In the genomic region with DNA sequence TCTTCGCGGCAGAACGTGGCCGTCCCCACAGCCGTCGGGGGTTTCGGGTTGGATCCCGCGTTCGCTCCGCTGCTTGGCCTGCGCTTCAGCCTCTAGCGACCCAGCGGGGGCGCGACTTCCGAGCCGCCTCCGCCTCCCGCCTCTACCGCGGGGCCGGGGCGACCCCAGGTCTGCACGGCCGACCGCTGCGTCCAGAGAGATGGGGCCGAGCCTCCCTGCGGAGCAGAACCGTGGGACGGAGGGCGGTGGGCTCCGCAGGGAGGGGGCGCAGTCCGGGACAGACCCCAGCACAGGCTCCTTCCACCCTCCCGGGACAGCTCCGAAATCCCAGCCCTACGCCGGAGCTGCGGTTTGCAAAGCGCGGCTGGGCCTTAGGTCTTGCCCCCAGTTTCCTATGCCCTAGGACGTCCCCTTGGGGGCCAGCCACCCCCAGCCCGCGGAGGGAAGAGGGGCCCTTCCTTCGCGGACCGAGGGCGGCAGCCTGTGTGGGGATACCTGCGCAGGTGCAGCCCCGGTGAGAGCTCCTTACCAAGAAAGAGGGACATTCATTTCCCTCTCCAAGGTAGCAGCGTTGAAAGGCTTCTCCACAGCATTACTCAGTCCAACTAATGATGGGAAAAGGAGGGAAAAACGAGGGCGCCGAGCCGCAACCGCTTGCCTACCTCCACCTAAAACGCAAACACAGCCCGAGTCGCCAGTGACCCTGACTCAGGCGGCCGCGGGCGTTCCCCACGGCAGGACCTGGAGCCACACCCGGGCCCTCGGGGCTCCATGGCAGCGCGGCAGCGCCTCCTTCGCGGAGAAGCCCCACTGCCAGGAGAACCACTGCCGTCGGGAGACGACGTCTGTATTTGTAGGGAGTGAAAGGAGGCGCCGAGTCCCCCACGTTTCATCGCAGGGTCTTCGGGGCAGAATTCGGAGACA, we compare ENCODE assay signal across 17 cellular contexts.
DNase-seq lines count a peak whose midpoint lies in the region; ATAC-seq and TF ChIP-seq lines count a peak whose summit lies in the region.
"Had no signal": no experiment of that assay in that cellular context is flagged by ENCODE, and none has a peak within 500 bp of the region (broad histone marks: within the 10 kb centered on the region; RNA-seq: fewer than 3 reads in every experiment).

No MANE protein-coding gene starts in this region.

- no peaks in the 10 kb centered on the region for H3K9me3 Mint-ChIP-seq in dendritic cell treated with granulocyte-macrophage colony-stimulating factor and Interleukin-4, amounts not matched to agents 40 ng/mL and 50 ng/mL, for 4 days
- peaks cover 6 to 21% of the 10 kb centered on the region in 2 donors for H3K9me3 Mint-ChIP-seq in activated naive CD4-positive, alpha-beta T cell treated with anti-CD3 and anti-CD28 coated beads, Interleukin-2, amount 50 U/mL, for 72 hours

- ATAC-seq in upper lobe of right lung: peak; percentile 30
- no peak for ATAC-seq in HG03159 (IDR thresholded peaks at IDR 0.05; ENCODE audit: unreplicated experiment)
- no peak for ATAC-seq in activated naive CD4-positive, alpha-beta T cell treated with anti-CD3 and anti-CD28 coated beads, Interleukin-2, amount 50 U/mL, for 72 hours
- ATAC-seq: CD8-positive, alpha-beta T cell; HCT116 had no signal

- no peaks in the 10 kb centered on the region for H3K36me3 ChIP-seq in upper lobe of right lung
- no peaks in the 10 kb centered on the region for H3K36me3 ChIP-seq in ascending aorta
- H3K36me3 ChIP-seq: SJSA1 had no signal

- H3K36me3 Mint-ChIP-seq in dendritic cell treated with granulocyte-macrophage colony-stimulating factor and Interleukin-4, amounts not matched to agents 40 ng/mL and 50 ng/mL, for 4 days (ENCODE audit: low read depth): no peaks in the 10 kb centered on the region
- peaks cover 12 to 46% of the 10 kb centered on the region in 2 donors for H3K36me3 Mint-ChIP-seq in activated naive CD4-positive, alpha-beta T cell treated with anti-CD3 and anti-CD28 coated beads, Interleukin-2, amount 50 U/mL, for 72 hours
- H3K36me3 Mint-ChIP-seq: CD8-positive, alpha-beta T cell had no signal

- H3K27ac Mint-ChIP-seq in dendritic cell treated with granulocyte-macrophage colony-stimulating factor and Interleukin-4, amounts not matched to agents 40 ng/mL and 50 ng/mL, for 4 days: no peak overlapping the region
- H3K27ac Mint-ChIP-seq in activated naive CD4-positive, alpha-beta T cell treated with anti-CD3 and anti-CD28 coated beads, Interleukin-2, amount 50 U/mL, for 72 hours: no peak overlapping the region
- H3K27ac Mint-ChIP-seq: B cell; CD8-positive, alpha-beta T cell had no signal

- in situ Hi-C loops in GM13977 (cut with MboI; ENCODE audit: low pct_unique_long_range_greater_than_20kb, low sequenced_read_pairs, unreplicated experiment): no loop called here

- peak overlapping the region; percentile 25 for H3K4me3 Mint-ChIP-seq in dendritic cell treated with granulocyte-macrophage colony-stimulating factor and Interleukin-4, amounts not matched to agents 40 ng/mL and 50 ng/mL, for 4 days
- H3K4me3 Mint-ChIP-seq: B cell; CD8-positive, alpha-beta T cell had no signal

- H3K9me3 ChIP-seq in upper lobe of right lung (peaks cover 4% of the 10 kb centered on the region), ascending aorta (peaks cover 0 to 4% of the 10 kb centered on the region in 2 donors)

- intact Hi-C loops in dendritic cell treated with granulocyte-macrophage colony-stimulating factor and Interleukin-4, amounts not matched to agents 40 ng/mL and 50 ng/mL, for 4 days (cut with micrococcal nuclease): no loop called here
- intact Hi-C loops in upper lobe of right lung (cut with DNase I): no loop called here
- intact Hi-C loops in ascending aorta (cut with DNase I): no loop called here

- H3K27me3 Mint-ChIP-seq in dendritic cell treated with granulocyte-macrophage colony-stimulating factor and Interleukin-4, amounts not matched to agents 40 ng/mL and 50 ng/mL, for 4 days: peaks cover 44% of the 10 kb centered on the region

- H3K4me1 ChIP-seq in upper lobe of right lung (no peaks in the 10 kb centered on the region), ascending aorta (no peaks in the 10 kb centered on the region)
- H3K4me1 ChIP-seq: SJSA1 had no signal

- TF ChIP-seq CTCF in GM13977 (IDR thresholded peaks at IDR 0.05; ENCODE audit: extremely low read depth, insufficient read depth, missing control alignments): no peak
- TF ChIP-seq CTCF in upper lobe of right lung (IDR thresholded peaks at IDR 0.05): no peak
- TF ChIP-seq CTCF in ascending aorta (IDR thresholded peaks at IDR 0.05): no peak

- peaks cover 5% of the 10 kb centered on the region for H3K4me1 Mint-ChIP-seq in dendritic cell treated with granulocyte-macrophage colony-stimulating factor and Interleukin-4, amounts not matched to agents 40 ng/mL and 50 ng/mL, for 4 days (ENCODE audit: low read depth)
- H3K4me1 Mint-ChIP-seq: B cell had no signal

- H3K27me3 ChIP-seq in upper lobe of right lung: peaks cover 43% of the 10 kb centered on the region
- no peaks in the 10 kb centered on the region for H3K27me3 ChIP-seq in ascending aorta

- H3K27ac ChIP-seq in upper lobe of right lung (no peak overlapping the region), ascending aorta (no peak overlapping the region)
- H3K27ac ChIP-seq: RWPE1, SJSA1 had no signal

- DNase-seq in GM13977 (ENCODE audit: low spot score) (peak; percentile 24), left kidney (ENCODE audit: low read depth, low spot score) (peak; percentile 33), upper lobe of right lung (no peak), ascending aorta (ENCODE audit: low spot score in 2 of 2) (no peak)
- DNase-seq in activated naive CD4-positive, alpha-beta T cell treated with anti-CD3 and anti-CD28 coated beads, Interleukin-2, amount 50 U/mL, for 72 hours (ENCODE audit: low spot score in 2 of 2): no peak
- DNase-seq: ACHN; CD8-positive, alpha-beta T cell; EL; NCI-H1092; NCI-H345; NCI-H526 treated with DMSO at 0.1 percent for 48 hours had no signal

- H3K4me3 ChIP-seq in upper lobe of right lung (no peak overlapping the region), ascending aorta (no peak overlapping the region)
- H3K4me3 ChIP-seq: SJSA1 had no signal

Comparison
In these comparisons a context has a peak if more than half of its experiments do, and no peak if none do; other contexts are left out.
1. DNase-seq: peak in GM13977 (single experiment) and left kidney (single experiment); none in upper lobe of right lung (single experiment), ascending aorta (0 of 2) and activated naive CD4-positive, alpha-beta T cell treated with anti-CD3 and anti-CD28 coated beads, Interleukin-2, amount 50 U/mL, for 72 hours (0 of 2).